8 cellular contexts compared by ENCODE assay signal in the genomic region with DNA sequence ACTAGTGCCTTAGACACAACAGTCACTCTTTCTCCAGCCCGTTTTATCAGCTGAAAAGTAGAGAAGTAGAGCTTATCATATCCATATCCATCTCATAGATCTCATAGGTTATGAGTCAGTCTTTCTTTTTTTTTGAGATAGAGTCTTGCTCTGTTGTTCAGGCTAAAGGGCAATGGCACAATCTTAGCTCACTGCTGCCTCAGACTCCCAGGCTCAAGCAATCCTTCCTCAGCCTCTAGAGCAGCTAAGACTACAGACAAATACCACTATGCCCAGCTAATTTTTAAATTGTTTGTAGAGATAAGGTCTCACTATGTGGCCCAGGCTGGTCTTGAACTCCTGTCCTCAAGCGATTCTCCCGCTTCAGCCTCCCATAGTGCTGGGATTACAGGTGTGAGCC.
"Had no signal": no experiment of that assay in that cellular context is flagged by ENCODE, and none has a peak within 500 bp of the region (broad histone marks: within the 10 kb centered on the region; RNA-seq: fewer than 3 reads in every experiment).

No MANE protein-coding gene starts in this region.

- DNase-seq: GM23248, GOT3, H7, HFFc6, IMR-90 had no signal

- H3K9ac ChIP-seq: GM23248 had no signal

- H3K4me3 Mint-ChIP-seq: HFFc6 had no signal

- ATAC-seq: HCT116, K562 had no signal

- H3K9me3 Mint-ChIP-seq: HFFc6 had no signal

- H3K4me3 ChIP-seq: GM23248, HAP-1, K562 had no signal

- H3K27ac ChIP-seq: GM23248 had no signal

- H3K36me3 ChIP-seq: HAP-1 had no signal

- H3K27ac Mint-ChIP-seq: HFFc6 had no signal

- H2AFZ ChIP-seq: GM23248 had no signal

- H3K9me3 ChIP-seq: HAP-1 had no signal

- FAIRE-seq: K562 had no signal
